28 cellular contexts compared by ENCODE assay signal in the genomic region with DNA sequence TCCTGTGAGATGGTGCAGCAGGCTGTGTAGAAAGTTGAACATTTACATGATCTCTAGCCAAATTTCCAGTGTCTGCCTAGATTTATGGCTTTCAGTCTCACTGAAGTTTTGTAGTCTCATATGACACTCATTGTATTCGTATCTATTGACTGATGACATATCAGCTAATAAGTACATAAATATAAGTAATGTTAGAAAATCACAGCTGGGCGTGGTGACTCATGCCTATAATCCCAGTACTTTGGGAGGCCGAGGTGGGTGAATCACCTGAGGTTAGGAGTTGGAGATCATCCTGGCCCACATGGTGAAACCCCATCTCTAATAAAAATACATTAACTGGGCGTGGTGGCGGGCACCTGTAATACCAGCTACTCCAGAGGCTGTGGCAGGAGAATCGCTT. TPM values are rescaled to one million over a fixed set of nuclear protein-coding genes. Genes with fewer than 3 reads are reported as not detected.
DNase-seq lines count a peak whose midpoint lies in the region; ATAC-seq and TF ChIP-seq lines count a peak whose summit lies in the region.
"Had no signal": no experiment of that assay in that cellular context is flagged by ENCODE, and none has a peak within 500 bp of the region (broad histone marks: within the 10 kb centered on the region; RNA-seq: fewer than 3 reads in every experiment).

No MANE protein-coding gene starts in this region.

- dilution Hi-C loops in mammary epithelial cell (cut with HindIII; ENCODE audit: low sequenced_read_pairs): no loop called here

- no peak overlapping the region for H4K8ac ChIP-seq in trophoblast cell (ENCODE audit: low read depth, low read length)

- no peak for TF ChIP-seq POLR2A in suprapubic skin (IDR thresholded peaks at IDR 0.05)

- H2BK120ac ChIP-seq in trophoblast cell (ENCODE audit: insufficient read depth, low read length, poor library complexity): no peak overlapping the region

- no peak overlapping the region for H2AK5ac ChIP-seq in trophoblast cell (ENCODE audit: low read length)

- H3K4me2 ChIP-seq in mammary epithelial cell (ENCODE audit: insufficient read depth, low read depth, low read length): peak overlapping the region; percentile 40
- no peak overlapping the region for H3K4me2 ChIP-seq in trophoblast cell (ENCODE audit: low read length)

- intact Hi-C loops in mammary epithelial cell (cut with micrococcal nuclease): no loop called here

- H3K4me3 ChIP-seq in MG63 (no peak overlapping the region), mammary epithelial cell (replicated peaks in 1 of 3; ENCODE audit: insufficient read depth in 1 of 3, low read depth in 2 of 3, low read length in 3 of 3) (no peak overlapping the region), suprapubic skin (no peak overlapping the region), trophoblast cell (ENCODE audit: low read depth, low read length) (no peak overlapping the region)
- H3K4me3 ChIP-seq: K562, left ventricle myocardium inferior had no signal

- H2AFZ ChIP-seq in mammary epithelial cell (ENCODE audit: low read depth, low read length) (no peak overlapping the region), trophoblast cell (ENCODE audit: insufficient read depth, low read length, poor library complexity) (no peak overlapping the region)

- BruUV-seq in mammary epithelial cell (replicated peaks; lab: Mats Ljungman, UMichigan): no TSS peak

- H3K36me3 ChIP-seq in MG63 (no peaks in the 10 kb centered on the region), mammary epithelial cell (ENCODE audit: insufficient read depth, low read length) (no peaks in the 10 kb centered on the region), suprapubic skin (no peaks in the 10 kb centered on the region), trophoblast cell (ENCODE audit: control insufficient read depth in 1 of 2, insufficient read depth in 2 of 2, low read length in 2 of 2) (no peaks in the 10 kb centered on the region)
- H3K36me3 ChIP-seq: left ventricle myocardium inferior had no signal

- H3K79me2 ChIP-seq in mammary epithelial cell (ENCODE audit: insufficient read depth, low read length): no peaks in the 10 kb centered on the region
- H3K79me2 ChIP-seq in trophoblast cell (ENCODE audit: control insufficient read depth, insufficient read depth, low read length, poor library complexity): no peaks in the 10 kb centered on the region

- H3K9ac ChIP-seq in mammary epithelial cell (ENCODE audit: insufficient read depth, low read length): no peak overlapping the region
- H3K9ac ChIP-seq in trophoblast cell (ENCODE audit: low read length): no peak overlapping the region

- no peak overlapping the region for H3K14ac ChIP-seq in trophoblast cell (ENCODE audit: low read length)

- in situ Hi-C loops in mammary epithelial cell (cut with MboI; ENCODE audit: low sequenced_read_pairs in 2 of 2): loop anchor here in 1 of 2 donors (25.0 kb wide), 2 partner anchors 139 to 811 kb away; no protein-coding TSS in a partner anchor

- TF ChIP-seq EP300 in suprapubic skin (IDR thresholded peaks at IDR 0.05): no peak

- no peak overlapping the region for H4K12ac ChIP-seq in trophoblast cell (ENCODE audit: low read depth, low read length)

- H3K4me1 ChIP-seq in mammary epithelial cell (ENCODE audit: insufficient read depth, low read length): peaks cover 31% of the 10 kb centered on the region
- no peaks in the 10 kb centered on the region for H3K4me1 ChIP-seq in suprapubic skin
- no peaks in the 10 kb centered on the region for H3K4me1 ChIP-seq in trophoblast cell (ENCODE audit: control insufficient read depth in 1 of 2, insufficient read depth in 2 of 2, low read length in 2 of 2)
- H3K4me1 ChIP-seq: Caco-2, left ventricle myocardium inferior had no signal

- no peaks in the 10 kb centered on the region for H3K79me1 ChIP-seq in trophoblast cell (ENCODE audit: low read length)

- no peak for TF ChIP-seq CTCF in mammary epithelial cell (conservative IDR thresholded peaks at IDR 0.05 in 1 of 2, IDR thresholded peaks at IDR 0.05 in 1 of 2; ENCODE audit: extremely low read depth in 1 of 2, insufficient read depth in 1 of 2, low read depth in 1 of 2, low read length in 2 of 2)
- no peak for TF ChIP-seq CTCF in suprapubic skin (IDR thresholded peaks at IDR 0.05)

- no peak for ATAC-seq in GM21528 (IDR thresholded peaks at IDR 0.05; ENCODE audit: low FRiP score, unreplicated experiment)
- ATAC-seq: K562; sciatic nerve; stimulated activated memory B cell treated with anti-CD40 and anti-IgM and Interleukin-4, amounts not matched to agents 10 μg/mL and 1 μg/mL and 100 μg/mL, for 72 hours had no signal

- no peaks in the 10 kb centered on the region for H3K9me3 ChIP-seq in MG63
- no peaks in the 10 kb centered on the region for H3K9me3 ChIP-seq in mammary epithelial cell (replicated peaks; ENCODE audit: insufficient read depth, low read length)
- H3K9me3 ChIP-seq in suprapubic skin: no peaks in the 10 kb centered on the region
- no peaks in the 10 kb centered on the region for H3K9me3 ChIP-seq in trophoblast cell (ENCODE audit: insufficient read depth, low read depth, low read length)
- H3K9me3 ChIP-seq: Caco-2, left ventricle myocardium inferior had no signal

- 1% methylated on average over 6 of the region's 6 CpGs for WGBS in mammary epithelial cell (ENCODE audit: low coverage, missing lambda C conversion rate)
- WGBS in suprapubic skin: 48% methylated on average over 6 of the region's 6 CpGs
- no CpG with 5 or more reads among the region's 6 CpGs for WGBS in trophoblast cell (ENCODE audit: extremely low coverage, insufficient coverage, insufficient read length)

- CTCF ChIA-PET in mammary epithelial cell (lab: Charles Lee; ENCODE audit: low non-redundant PET): no interaction called here

- no peak overlapping the region for H3K23ac ChIP-seq in trophoblast cell (ENCODE audit: low read length)

- no peak overlapping the region for H2BK5ac ChIP-seq in trophoblast cell (ENCODE audit: low read depth, low read length, poor library complexity)

- no peaks in the 10 kb centered on the region for H4K20me1 ChIP-seq in mammary epithelial cell (ENCODE audit: insufficient read depth, low read length)

- no peak overlapping the region for H3K4ac ChIP-seq in trophoblast cell (ENCODE audit: low read depth, low read length)

- H3K18ac ChIP-seq in trophoblast cell (ENCODE audit: low read length): no peak overlapping the region

- H4K91ac ChIP-seq in trophoblast cell (ENCODE audit: low read depth, low read length): no peak overlapping the region

- no peaks in the 10 kb centered on the region for H3K27me3 ChIP-seq in MG63
- H3K27me3 ChIP-seq in mammary epithelial cell (ENCODE audit: insufficient read depth, low read length): no peaks in the 10 kb centered on the region
- no peaks in the 10 kb centered on the region for H3K27me3 ChIP-seq in suprapubic skin
- no peaks in the 10 kb centered on the region for H3K27me3 ChIP-seq in trophoblast cell (ENCODE audit: insufficient read depth, low read length)

- no peak overlapping the region for H2BK12ac ChIP-seq in trophoblast cell (ENCODE audit: low read length)

- DNase-seq in ELR (ENCODE audit: low read depth) (peak; percentile 70), MG63 (peak; percentile 58), mammary epithelial cell (peak; percentile 95), putamen (ENCODE audit: low spot score) (peak; percentile 15), suprapubic skin (ENCODE audit: low spot score in 2 of 2) (no peak), trophoblast cell (no peak), NCI-H187 (lab: John Stamatoyannopoulos, UW) (no peak)
- DNase-seq: activated B cell treated with CpG ODN at 0.5 μM for 24 hours; activated CD4-positive, alpha-beta T cell treated with anti-CD3 and anti-CD28 coated beads, Interleukin-2, amount 50 U/mL, for 1 hour; activated T-cell treated with anti-CD3 and anti-CD28 coated beads, Interleukin-2, amount 50 U/mL, for 48 hours; C1 segment of cervical spinal cord; Caco-2; cortex of kidney; DND-41; GOT3; left ventricle myocardium inferior; MV-4-11; NCI-H1436 treated with DMSO at 0.1 percent for 48 hours; posterior cingulate gyrus; SHP77; stimulated activated CD4-positive, alpha-beta T cell treated with anti-CD3 and anti-CD28 coated beads, Interleukin-4, amount 100 ng/mL, for 4 hours; SW 1271 had no signal

- peak overlapping the region; percentile 70 for H3K27ac ChIP-seq in mammary epithelial cell (ENCODE audit: insufficient read depth, low read depth, low read length)
- no peak overlapping the region for H3K27ac ChIP-seq in suprapubic skin
- no peak overlapping the region for H3K27ac ChIP-seq in trophoblast cell (ENCODE audit: low read depth, low read length)
- H3K27ac ChIP-seq: left ventricle myocardium inferior had no signal

RNA-seq across cellular contexts. Expression of a gene that starts 54.7 kb away (rescaled TPM):
- total RNA-seq in MG63 (2014; rRNA removed; shearing (Covaris generic); ENCODE audit: low replicate concordance): not detected in 2 replicates
- total RNA-seq in mammary epithelial cell (under 1 TPM in 1 of 2 donors, not detected in 1; 0.33 TPM), suprapubic skin (under 1 TPM in 1 of 4 donors, not detected in 3; 0.57 TPM)
- not detected for polyA plus RNA-seq in mammary epithelial cell
- not detected for polyA minus RNA-seq in mammary epithelial cell
- polyA plus RNA-seq in trophoblast cell (2013): not detected in 2 replicates
- total RNA-seq: activated B cell treated with CpG ODN at 0.5 μM for 24 hours, Caco-2, K562, NCI-H460, OCI-LY7 had no signal
- polyA plus RNA-seq: K562 had no signal

Comparison
In these comparisons a context has a peak if more than half of its experiments do, and no peak if none do; other contexts are left out.
1. DNase-seq: peak in ELR (single experiment), MG63 (single experiment), mammary epithelial cell (single experiment) and putamen (single experiment); none in suprapubic skin (0 of 2), trophoblast cell (0 of 2) and NCI-H187 (0 of 2).